In genomic region chr20:44707259-44707580, GRCh38 we compare ENCODE assay signal across 23 cellular contexts. TPM values are rescaled to one million over a fixed set of nuclear protein-coding genes. Genes with fewer than 3 reads are reported as not detected.
A peak's percentile ranks its signal among the peaks of the same experiment; 100 is the strongest.
DNase-seq lines count a peak whose midpoint lies in the region; ATAC-seq and TF ChIP-seq lines count a peak whose summit lies in the region.
"Had no signal": no experiment of that assay in that cellular context is flagged by ENCODE, and none has a peak within 500 bp of the region (broad histone marks: within the 10 kb centered on the region; RNA-seq: fewer than 3 reads in every experiment).

No MANE protein-coding gene starts in this region.

- no peaks in the 10 kb centered on the region for H4K20me1 ChIP-seq in osteoblast (ENCODE audit: insufficient read depth, low read length)
- H4K20me1 ChIP-seq: BLaER1 had no signal

- POLR2A ChIA-PET in HEK293 (lab: Yijun Ruan, JAX), result no interaction called here

- H3K4me3 Mint-ChIP-seq in brain, result no peak overlapping the region
- H3K4me3 Mint-ChIP-seq: CD4-positive, alpha-beta T cell; HFFc6 had no signal

- no peaks in the 10 kb centered on the region for H3K9me3 Mint-ChIP-seq in brain
- H3K9me3 Mint-ChIP-seq: CD4-positive, alpha-beta T cell; HFFc6 had no signal

- peaks cover 2% of the 10 kb centered on the region for H3K27me3 Mint-ChIP-seq in brain
- H3K27me3 Mint-ChIP-seq: CD4-positive, alpha-beta T cell had no signal

- H3K27me3 ChIP-seq in osteoblast (ENCODE audit: insufficient read depth, low read length) (no peaks in the 10 kb centered on the region), tibial artery (no peaks in the 10 kb centered on the region)
- H3K27me3 ChIP-seq: BLaER1, Peyer's patch had no signal

- H3K9me3 ChIP-seq in HEK293 (ENCODE audit: control insufficient read depth, insufficient read depth, low read depth, low read length), result no peaks in the 10 kb centered on the region
- no peaks in the 10 kb centered on the region for H3K9me3 ChIP-seq in osteoblast (ENCODE audit: low read depth, low read length)
- no peaks in the 10 kb centered on the region for H3K9me3 ChIP-seq in tibial artery
- H3K9me3 ChIP-seq: BLaER1, Peyer's patch, SJCRH30 had no signal

- H3K4me1 ChIP-seq in HEK293 (ENCODE audit: control insufficient read depth, insufficient read depth, low read length) (no peaks in the 10 kb centered on the region), osteoblast (ENCODE audit: insufficient read depth, low read length) (peaks cover 61% of the 10 kb centered on the region), tibial artery (peaks cover 11 to 81% (median 47%) of the 10 kb centered on the region in 4 donors)

- TF ChIP-seq CTCF in HEK293 (tag by site-specific recombination; IDR thresholded peaks at IDR 0.05) (no peak), brain (conservative IDR thresholded peaks at IDR 0.05) (no peak), osteoblast (IDR thresholded peaks at IDR 0.05; ENCODE audit: extremely low read depth, low read depth, low read length) (no peak), tibial artery (IDR thresholded peaks at IDR 0.05) (no peak)

- H3K36me3 Mint-ChIP-seq in brain, result no peaks in the 10 kb centered on the region

- no peak overlapping the region for H2AFZ ChIP-seq in osteoblast (ENCODE audit: low read length)

- H3K79me2 ChIP-seq in osteoblast (ENCODE audit: insufficient read depth, low read length), result no peaks in the 10 kb centered on the region

- H3K27ac ChIP-seq in HEK293 (ENCODE audit: extremely low read depth, low read depth, low read length) (no peak overlapping the region), osteoblast (ENCODE audit: low read depth, low read length) (no peak overlapping the region), tibial artery (peak overlapping the region; percentile 94)
- H3K27ac ChIP-seq: BLaER1, Peyer's patch, SJCRH30 had no signal

- H3K4me2 ChIP-seq in osteoblast (ENCODE audit: insufficient read depth, low read length), result no peak overlapping the region

- intact Hi-C loops in tibial artery (cut with DNase I; ENCODE audit: low total_unique reads), result no loop called here

- H3K4me1 Mint-ChIP-seq in brain, result peaks cover 31% of the 10 kb centered on the region

- H3K4me3 ChIP-seq in HEK293 (ENCODE audit: low read depth, low read length), result no peak overlapping the region
- no peak overlapping the region for H3K4me3 ChIP-seq in osteoblast (ENCODE audit: insufficient read depth, low read length)
- no peak overlapping the region for H3K4me3 ChIP-seq in tibial artery
- H3K4me3 ChIP-seq: BLaER1, Peyer's patch, SJCRH30 had no signal

- CTCF ChIA-PET in HEK293 (lab: Yijun Ruan, JAX), result interaction anchor here (0.6 to 1.6 kb wide), 2 partner anchors 25 to 1065 kb away, joined by 3 to 7 read pairs; no protein-coding TSS in a partner anchor

- H3K36me3 ChIP-seq in HEK293 (ENCODE audit: control insufficient read depth in 2 of 2, insufficient read depth in 1 of 2, low read length in 2 of 2), result no peaks in the 10 kb centered on the region
- no peaks in the 10 kb centered on the region for H3K36me3 ChIP-seq in osteoblast (ENCODE audit: insufficient read depth, low read length)
- H3K36me3 ChIP-seq in tibial artery, result no peaks in the 10 kb centered on the region
- H3K36me3 ChIP-seq: BLaER1, Peyer's patch, SJCRH30 had no signal

- ATAC-seq in esophagus mucosa, result no peak
- no peak for ATAC-seq in HG02981 (IDR thresholded peaks at IDR 0.05; ENCODE audit: unreplicated experiment)
- no peak for ATAC-seq in HG02610 (IDR thresholded peaks at IDR 0.05; ENCODE audit: unreplicated experiment)

- peak overlapping the region in 3 of 5 experiments; percentile 48 to 93 (median 73) for H3K27ac Mint-ChIP-seq in brain
- H3K27ac Mint-ChIP-seq: CD4-positive, alpha-beta T cell; HFFc6 had no signal

- DNase-seq in osteoblast (ENCODE audit: insufficient read length, low spot score, missing footprints) (peak; percentile 78), tibial artery (no peak)
- DNase-seq: CD4-positive, alpha-beta T cell; COR-L47; DMS79; HFFc6; KBM-7; MM.1S; NCI-H1092; NCI-H1436 treated with DMSO at 0.1 percent for 48 hours; NCI-H2029; NCI-H345; NCI-H524 treated with DMSO at 0.1 percent for 48 hours; NCI-H82; Peyer's patch; SJCRH30 had no signal

TF ChIP-seq in HEK293, 187 proteins besides CTCF, POLR2A, EP300 and RAD21:
- TF ChIP-seq ZNF560 (tag by site-specific recombination; IDR thresholded peaks at IDR 0.05; ENCODE audit: borderline replicate concordance) (no peak), ZNF792 (tag by site-specific recombination; IDR thresholded peaks at IDR 0.05) (no peak), ZBTB17 (tag by site-specific recombination; IDR thresholded peaks at IDR 0.05) (peak; percentile 5; the same call in 1 of the 2 replicates)

RNA-seq across cellular contexts. Expression of gene CCN5, which starts 7.9 kb away (rescaled TPM):
- polyA plus RNA-seq in brain (ENCODE audit: insufficient read depth, low read depth, low replicate concordance), result 0.39 TPM
- 520 and 687 TPM in 2 replicates for total RNA-seq in osteoblast
- 1.9 TPM for total RNA-seq in esophagus mucosa
- total RNA-seq: CD4-positive, alpha-beta T cell; HT1080; SJCRH30 had no signal

RNA-seq across cellular contexts. Expression of gene KCNK15, which starts 38.4 kb away (rescaled TPM):
- polyA plus RNA-seq in brain (ENCODE audit: insufficient read depth, low read depth, low replicate concordance), result 0.12 TPM
- total RNA-seq in osteoblast (81.3 and 121 TPM in 2 replicates), esophagus mucosa (1.0 TPM)
- total RNA-seq: CD4-positive, alpha-beta T cell; HT1080; SJCRH30 had no signal

RNA-seq across cellular contexts. Expression of gene ADA, which starts 55.7 kb away (rescaled TPM):
- 5.0 TPM for polyA plus RNA-seq in brain (ENCODE audit: insufficient read depth, low read depth, low replicate concordance)
- total RNA-seq in osteoblast (15.9 and 37.1 TPM in 2 replicates), esophagus mucosa (21.8 TPM)

Comparison
In these comparisons a context has a peak if more than half of its experiments do, and no peak if none do; other contexts are left out.
1. H3K27ac ChIP-seq: peak in tibial artery (2 of 2); none in HEK293 (single experiment) and osteoblast (single experiment).
2. RNA of gene CCN5, which starts 7.9 kb away (total RNA-seq): 520 to 687 TPM in osteoblast; 1.9 TPM in esophagus mucosa (single experiment); every median in the first group is over 100 times any median in the second.
3. RNA of gene KCNK15, which starts 38.4 kb away (total RNA-seq): 81.3 to 121 TPM in osteoblast; 1.0 TPM in esophagus mucosa (single experiment); every median in the first group is over 10 times any median in the second.